Comparison of ENCODE assay signal across 23 cellular contexts in genomic region chr1:29286194-29286767, GRCh38. TPM values are rescaled to one million over a fixed set of nuclear protein-coding genes. Genes with fewer than 3 reads are reported as not detected.
DNase-seq lines count a peak whose midpoint lies in the region; ATAC-seq and TF ChIP-seq lines count a peak whose summit lies in the region.
"Had no signal": no experiment of that assay in that cellular context is flagged by ENCODE, and none has a peak within 500 bp of the region (broad histone marks: within the 10 kb centered on the region; RNA-seq: fewer than 3 reads in every experiment).

No MANE protein-coding gene starts in this region.

- H2AFZ ChIP-seq in SU-DHL-6 (ENCODE audit: low read depth, low read length, severe bottlenecking) (peak overlapping the region; percentile 79), osteoblast (ENCODE audit: low read length) (no peak overlapping the region)

- H3K4me1 ChIP-seq in HEK293 (ENCODE audit: control insufficient read depth, insufficient read depth, low read length) (no peaks in the 10 kb centered on the region), osteoblast (ENCODE audit: insufficient read depth, low read length) (no peaks in the 10 kb centered on the region)

- H3K27me3 ChIP-seq in SU-DHL-6 (ENCODE audit: low read length) (no peaks in the 10 kb centered on the region), osteoblast (ENCODE audit: insufficient read depth, low read length) (no peaks in the 10 kb centered on the region)

- H3K4me2 ChIP-seq in SU-DHL-6 (ENCODE audit: low read depth, low read length, poor library complexity, severe bottlenecking) (no peak overlapping the region), osteoblast (ENCODE audit: insufficient read depth, low read length) (no peak overlapping the region)
- H3K4me2 ChIP-seq: SK-N-SH had no signal

- H3K79me2 ChIP-seq in SU-DHL-6 (ENCODE audit: insufficient read depth, low read length), result no peaks in the 10 kb centered on the region
- H3K79me2 ChIP-seq in osteoblast (ENCODE audit: insufficient read depth, low read length), result no peaks in the 10 kb centered on the region

- POLR2A ChIA-PET in HEK293 (lab: Yijun Ruan, JAX), result no interaction called here

- H4K20me1 ChIP-seq in SU-DHL-6 (ENCODE audit: low read depth, low read length), result no peaks in the 10 kb centered on the region
- no peaks in the 10 kb centered on the region for H4K20me1 ChIP-seq in osteoblast (ENCODE audit: insufficient read depth, low read length)

- H3F3A ChIP-seq in SU-DHL-6 (ENCODE audit: insufficient read depth), result no peaks in the 10 kb centered on the region

- H3K9me2 ChIP-seq in SU-DHL-6 (replicated peaks; ENCODE audit: insufficient read depth, low read length), result no peaks in the 10 kb centered on the region
- H3K9me2 ChIP-seq: SK-N-SH had no signal

- no peak overlapping the region for H3K27ac ChIP-seq in HEK293 (ENCODE audit: extremely low read depth, low read depth, low read length)
- no peak overlapping the region for H3K27ac ChIP-seq in SU-DHL-6 (ENCODE audit: low read depth, low read length)
- no peak overlapping the region for H3K27ac ChIP-seq in osteoblast (ENCODE audit: low read depth, low read length)

- H3K9ac ChIP-seq in SU-DHL-6 (ENCODE audit: low read length), result no peak overlapping the region
- H3K9ac ChIP-seq: SK-N-SH had no signal

- no peaks in the 10 kb centered on the region for H3K9me3 ChIP-seq in HEK293 (ENCODE audit: control insufficient read depth, insufficient read depth, low read depth, low read length)
- H3K9me3 ChIP-seq in SU-DHL-6 (ENCODE audit: insufficient read depth, low read length), result no peaks in the 10 kb centered on the region
- H3K9me3 ChIP-seq in osteoblast (ENCODE audit: low read depth, low read length), result no peaks in the 10 kb centered on the region
- H3K9me3 ChIP-seq: SK-N-SH had no signal

- TF ChIP-seq CTCF in HEK293 (tag by site-specific recombination; IDR thresholded peaks at IDR 0.05) (no peak), SU-DHL-6 (IDR thresholded peaks at IDR 0.05; ENCODE audit: insufficient read depth, low read length, poor library complexity, severe bottlenecking) (no peak), epithelial cell of proximal tubule (conservative IDR thresholded peaks at IDR 0.05; ENCODE audit: low read depth, low read length) (peak; percentile 6), osteoblast (IDR thresholded peaks at IDR 0.05; ENCODE audit: extremely low read depth, low read depth, low read length) (no peak)

- ATAC-seq in HG02759 (IDR thresholded peaks at IDR 0.05; ENCODE audit: unreplicated experiment), result no peak
- ATAC-seq: CD8-positive, alpha-beta T cell; HepG2; K562 had no signal

- CTCF ChIA-PET in HEK293 (lab: Yijun Ruan, JAX), result no interaction called here

- no peak for DNase-seq in epithelial cell of proximal tubule (ENCODE audit: low read depth)
- DNase-seq in osteoblast (ENCODE audit: insufficient read length, low spot score, missing footprints), result peak; percentile 75
- no peak for DNase-seq in HPDE6-E6E7 (ENCODE audit: extremely low spot score)
- DNase-seq in activated CD8-positive, alpha-beta memory T cell treated with anti-CD3 and anti-CD28 coated beads for 24 hours, result no peak
- no peak for DNase-seq in NCI-H146 treated with DMSO at 0.1 percent for 48 hours (lab: John Stamatoyannopoulos, UW; ENCODE audit: unreplicated experiment)
- DNase-seq: C1 segment of cervical spinal cord; CD8-positive, alpha-beta T cell; DMS153; GOT3; MM.1S; NCI-H1092; NCI-H1436; NCI-H1930; NCI-H2227 treated with DMSO at 0.1 percent for 48 hours; NCI-H510A; NCI-H748 treated with DMSO at 0.1 percent for 48 hours; SIG-M5; SK-N-SH had no signal

- H3K36me3 ChIP-seq in HEK293 (ENCODE audit: control insufficient read depth in 2 of 2, insufficient read depth in 1 of 2, low read length in 2 of 2), result peaks cover 0 to 62% of the 10 kb centered on the region in 2 experiments; a peak in 1 of 3 replicates
- H3K36me3 ChIP-seq in SU-DHL-6 (ENCODE audit: low read length), result no peaks in the 10 kb centered on the region
- H3K36me3 ChIP-seq in osteoblast (ENCODE audit: insufficient read depth, low read length), result no peaks in the 10 kb centered on the region

- no peak overlapping the region for H3K4me3 ChIP-seq in HEK293 (ENCODE audit: low read depth, low read length)
- H3K4me3 ChIP-seq in SU-DHL-6 (ENCODE audit: insufficient read depth, low read length, poor library complexity, severe bottlenecking), result no peak overlapping the region
- no peak overlapping the region for H3K4me3 ChIP-seq in epithelial cell of proximal tubule (ENCODE audit: low read depth, low read length)
- no peak overlapping the region for H3K4me3 ChIP-seq in osteoblast (ENCODE audit: insufficient read depth, low read length)
- H3K4me3 ChIP-seq: K562 had no signal

TF ChIP-seq in HEK293, 187 proteins besides CTCF, POLR2A, EP300 and RAD21:
- TF ChIP-seq ZFP37 (tag by site-specific recombination; IDR thresholded peaks at IDR 0.05) (no peak), ZNF664 (tag by site-specific recombination; IDR thresholded peaks at IDR 0.05) (0 out of 2 replicates have a peak, but pooled peaks have one; percentile 20)
TF ChIP-seq in HEK293: peak in this region for 1.

RNA-seq across cellular contexts. Expression of gene PTPRU, which starts 50.0 kb away (rescaled TPM):
- total RNA-seq in epithelial cell of proximal tubule (28.1 and 44.7 TPM in 2 replicates), osteoblast (9.4 and 16.2 TPM in 2 replicates)

RNA-seq across cellular contexts. Expression of gene MECR, which starts 55.5 kb away (rescaled TPM):
- 19.7 and 38.8 TPM in 2 replicates for total RNA-seq in epithelial cell of proximal tubule
- 23.5 and 25.6 TPM in 2 replicates for total RNA-seq in osteoblast
